In genomic region chr7:129501760-129502707, GRCh38 we compare ENCODE assay signal across 8 cellular contexts. TPM values are rescaled to one million over a fixed set of nuclear protein-coding genes. Genes with fewer than 3 reads are reported as not detected.
DNase-seq lines count a peak whose midpoint lies in the region; ATAC-seq, FAIRE-seq and TF ChIP-seq lines count a peak whose summit lies in the region.

SMKR1 (plus strand) TSS chr7:129502531; CDS start chr7:129502825, 294 bp downstream.

- peak within 1 kb of the TSS; percentile 82 for H3K4me3 Mint-ChIP-seq in activated T-helper 2 cell treated with anti-CD3 and anti-CD28 coated beads, Interferon-gamma antibody, Interleukin-2, Interleukin-4, amounts not matched to agents 10 μg/mL and 5 μg/mL and 100 μg/mL, durations not matched to agents 14 hours and 24 hours and 36 hours (ENCODE audit: low read depth)

- H3K36me3 Mint-ChIP-seq in activated T-helper 2 cell treated with anti-CD3 and anti-CD28 coated beads, Interferon-gamma antibody, Interleukin-2, Interleukin-4, amounts not matched to agents 10 μg/mL and 5 μg/mL and 100 μg/mL, durations not matched to agents 14 hours and 24 hours and 36 hours (ENCODE audit: low read depth): no peaks in the 10 kb centered on the region

- H3K4me3 ChIP-seq in Panc1 (ENCODE audit: low read depth in 2 of 2, low read length in 2 of 2) (peak within 1 kb of the TSS; percentile 55 to 61), testis (peak within 1 kb of the TSS; percentile 58 to 69)

- DNase-seq in DMS53 (lab: John Stamatoyannopoulos, UW): peak; percentile 98
- DNase-seq in HuH-7 (ENCODE audit: low spot score): peak; percentile 77
- DNase-seq in Panc1 (ENCODE audit: low read depth, low spot score): no peak
- DNase-seq in activated T-helper 2 cell treated with anti-CD3 and anti-CD28 coated beads, Interferon-gamma antibody, Interleukin-2, Interleukin-4, amounts not matched to agents 10 μg/mL and 5 μg/mL and 100 μg/mL, durations not matched to agents 14 hours and 24 hours and 36 hours (ENCODE audit: low spot score): peak; percentile 87
- peak; percentile 87 to 90 for DNase-seq in frontal cortex (ENCODE audit: low spot score in 2 of 2)
- peak; percentile 76 for DNase-seq in occipital lobe (lab: John Stamatoyannopoulos, UW)
- peak; percentile 85 for DNase-seq in testis

- H3K36me3 ChIP-seq in Panc1 (ENCODE audit: control insufficient read depth, insufficient read depth, low read length) (no peaks in the 10 kb centered on the region), testis (ENCODE audit: low read depth, missing control alignments) (no peaks in the 10 kb centered on the region)

- H3K9me3 ChIP-seq in Panc1 (ENCODE audit: control insufficient read depth, insufficient read depth, low read depth, low read length) (no peaks in the 10 kb centered on the region), testis (no peaks in the 10 kb centered on the region)

- in situ Hi-C loops in Panc1 (cut with HindIII; ENCODE audit: low pct_unique_long_range_greater_than_20kb, low sequenced_read_pairs): no loop called here

- H3K27me3 ChIP-seq in Panc1 (ENCODE audit: control insufficient read depth, insufficient read depth, low read length) (no peaks in the 10 kb centered on the region), testis (no peaks in the 10 kb centered on the region)

- CTCF ChIA-PET in Panc1 (lab: Charles Lee): interaction anchor here (0.7 kb wide), 1 partner anchor 56 kb away, joined by 5 read pairs; no protein-coding TSS in a partner anchor

- peak within 1 kb of the TSS; percentile 71 for H3K27ac Mint-ChIP-seq in activated T-helper 2 cell treated with anti-CD3 and anti-CD28 coated beads, Interferon-gamma antibody, Interleukin-2, Interleukin-4, amounts not matched to agents 10 μg/mL and 5 μg/mL and 100 μg/mL, durations not matched to agents 14 hours and 24 hours and 36 hours

- intact Hi-C loops in Panc1 (cut with micrococcal nuclease; ENCODE audit: unreplicated experiment) (no loop called here), testis (cut with DNase I; ENCODE audit: low total_unique reads) (no loop called here)
- intact Hi-C loops in activated T-helper 2 cell treated with anti-CD3 and anti-CD28 coated beads, Interferon-gamma antibody, Interleukin-2, Interleukin-4, amounts not matched to agents 10 μg/mL and 5 μg/mL and 100 μg/mL, durations not matched to agents 14 hours and 24 hours and 36 hours (cut with micrococcal nuclease): loop anchor here (2.0 kb wide), 2 partner anchors 29 to 105 kb away; no protein-coding TSS in a partner anchor

- ATAC-seq in GM21447 (IDR thresholded peaks at IDR 0.05; ENCODE audit: unreplicated experiment) (peak; percentile 74), Panc1 (peak; percentile 85)

- 12 to 19% methylated on average over 15 to 32 of the region's 89 CpGs for WGBS in testis, 2 donors

- TF ChIP-seq CTCF in Panc1 (IDR thresholded peaks at IDR 0.05): peak; percentile 25; the same call in 1 of the 2 replicates
- no peak for TF ChIP-seq CTCF in testis (IDR thresholded peaks at IDR 0.05)

- BruUV-seq in Panc1 (replicated peaks; lab: Mats Ljungman, UMichigan): no TSS peak

- H3K4me1 ChIP-seq in Panc1 (ENCODE audit: control insufficient read depth, insufficient read depth, low read length) (no peaks in the 10 kb centered on the region), testis (no peaks in the 10 kb centered on the region)

- TF ChIP-seq POLR2A in testis (IDR thresholded peaks at IDR 0.05): no peak

- FAIRE-seq in frontal cortex (lab: Jason Lieb, UNC): no peak

- H3K27me3 Mint-ChIP-seq in activated T-helper 2 cell treated with anti-CD3 and anti-CD28 coated beads, Interferon-gamma antibody, Interleukin-2, Interleukin-4, amounts not matched to agents 10 μg/mL and 5 μg/mL and 100 μg/mL, durations not matched to agents 14 hours and 24 hours and 36 hours (ENCODE audit: low read depth): peaks cover 7% of the 10 kb centered on the region

- peaks cover 28% of the 10 kb centered on the region for H3K4me1 Mint-ChIP-seq in activated T-helper 2 cell treated with anti-CD3 and anti-CD28 coated beads, Interferon-gamma antibody, Interleukin-2, Interleukin-4, amounts not matched to agents 10 μg/mL and 5 μg/mL and 100 μg/mL, durations not matched to agents 14 hours and 24 hours and 36 hours (ENCODE audit: low read depth)

- no peaks in the 10 kb centered on the region for H3K9me3 Mint-ChIP-seq in activated T-helper 2 cell treated with anti-CD3 and anti-CD28 coated beads, Interferon-gamma antibody, Interleukin-2, Interleukin-4, amounts not matched to agents 10 μg/mL and 5 μg/mL and 100 μg/mL, durations not matched to agents 14 hours and 24 hours and 36 hours

- POLR2A ChIA-PET in Panc1 (lab: Charles Lee): interaction anchor here (0.7 kb wide), 1 partner anchor 103 kb away, joined by 7 read pairs; no protein-coding TSS in a partner anchor

- H3K27ac ChIP-seq in Panc1 (ENCODE audit: low read length) (no peak within 1 kb of the TSS), testis (no peak within 1 kb of the TSS)

RNA-seq across cellular contexts. Expression of gene SMKR1, which starts in this region (rescaled TPM):
- total RNA-seq in Panc1 (2021; ENCODE audit: unreplicated experiment): 1.4 TPM
- polyA plus RNA-seq in Panc1 (2012; ENCODE audit: insufficient read length): 2.0 TPM
- 4.7 and 6.8 TPM in 2 replicates for total RNA-seq in activated T-helper 2 cell treated with anti-CD3 and anti-CD28 coated beads, Interferon-gamma antibody, Interleukin-2, Interleukin-4, amounts not matched to agents 10 μg/mL and 5 μg/mL and 100 μg/mL, durations not matched to agents 14 hours and 24 hours and 36 hours
- total RNA-seq in frontal cortex: 3.7 TPM
- 2.3 TPM for total RNA-seq in occipital lobe
- total RNA-seq in testis: 100 to 1,000 TPM in 1 of 2 donors, 10 to 100 TPM in 1; 57.0 to 210 TPM
- 231 TPM for polyA plus RNA-seq in testis (ENCODE audit: insufficient read depth, low read depth, low replicate concordance)
